ENCODE assay signal across 1 cellular context in the genomic region with DNA sequence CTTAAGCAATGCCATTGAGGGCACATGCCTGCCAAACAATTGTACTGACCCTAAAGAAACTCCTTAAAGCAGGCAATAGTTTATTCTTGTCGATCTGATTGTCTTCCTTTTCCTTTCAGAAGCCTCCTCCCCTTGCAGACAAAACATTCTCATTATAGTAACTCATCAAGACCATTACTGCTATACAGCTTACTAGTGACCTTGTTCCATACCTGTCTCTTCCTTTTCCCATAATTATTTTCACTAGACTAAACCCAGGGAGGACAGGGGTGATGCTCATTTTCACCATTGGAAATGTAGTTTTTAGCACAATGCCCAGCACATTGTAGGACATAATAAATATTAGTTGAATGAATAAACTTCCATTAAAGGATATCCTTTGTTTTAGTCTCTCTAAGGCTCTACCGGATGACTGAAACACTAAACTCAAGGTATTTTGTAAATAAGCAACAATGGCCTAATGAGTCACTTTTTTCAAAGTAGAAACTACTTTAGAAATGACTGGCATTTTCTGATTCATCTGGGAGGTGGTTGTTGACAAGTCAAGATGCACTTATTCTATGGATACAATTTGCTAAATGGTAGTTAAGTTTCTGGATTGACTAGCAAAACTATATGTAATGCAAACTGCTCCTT.
TF ChIP-seq lines count a peak whose summit lies in the region.

No MANE protein-coding gene starts in this region.

TF ChIP-seq in HepG2, 621 proteins besides CTCF, POLR2A, EP300 and RAD21:
- no peak for TF ChIP-seq ZNF12 (CRISPR knock-in tag; IDR thresholded peaks at IDR 0.05)
- TF ChIP-seq SMARCE1 (IDR thresholded peaks at IDR 0.05; ENCODE audit: borderline replicate concordance), result no peak
- TF ChIP-seq ZNF547 (CRISPR knock-in tag; IDR thresholded peaks at IDR 0.05), result no peak
- TF ChIP-seq, protein P1, sequence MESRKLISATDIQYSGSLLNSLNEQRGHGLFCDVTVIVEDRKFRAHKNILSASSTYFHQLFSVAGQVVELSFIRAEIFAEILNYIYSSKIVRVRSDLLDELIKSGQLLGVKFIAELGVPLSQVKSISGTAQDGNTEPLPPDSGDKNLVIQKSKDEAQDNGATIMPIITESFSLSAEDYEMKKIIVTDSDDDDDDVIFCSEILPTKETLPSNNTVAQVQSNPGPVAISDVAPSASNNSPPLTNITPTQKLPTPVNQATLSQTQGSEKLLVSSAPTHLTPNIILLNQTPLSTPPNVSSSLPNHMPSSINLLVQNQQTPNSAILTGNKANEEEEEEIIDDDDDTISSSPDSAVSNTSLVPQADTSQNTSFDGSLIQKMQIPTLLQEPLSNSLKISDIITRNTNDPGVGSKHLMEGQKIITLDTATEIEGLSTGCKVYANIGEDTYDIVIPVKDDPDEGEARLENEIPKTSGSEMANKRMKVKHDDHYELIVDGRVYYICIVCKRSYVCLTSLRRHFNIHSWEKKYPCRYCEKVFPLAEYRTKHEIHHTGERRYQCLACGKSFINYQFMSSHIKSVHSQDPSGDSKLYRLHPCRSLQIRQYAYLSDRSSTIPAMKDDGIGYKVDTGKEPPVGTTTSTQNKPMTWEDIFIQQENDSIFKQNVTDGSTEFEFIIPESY (CRISPR knock-in tag; IDR thresholded peaks at IDR 0.05), result no peak
- no peak for TF ChIP-seq HCFC1 (IDR thresholded peaks at IDR 0.05; ENCODE audit: low read depth, low read length)
- no peak for TF ChIP-seq PPARG (CRISPR knock-in tag; conservative IDR thresholded peaks at IDR 0.05)
